In genomic region chr5:139262414-139263139, GRCh38 we compare ENCODE assay signal across 8 cellular contexts. TPM values are rescaled to one million over a fixed set of nuclear protein-coding genes. Genes with fewer than 3 reads are reported as not detected.
DNase-seq lines count a peak whose midpoint lies in the region; ATAC-seq and TF ChIP-seq lines count a peak whose summit lies in the region.

No MANE protein-coding gene starts in this region.

- H3K9me3 Mint-ChIP-seq in activated T-helper 1 cell treated with anti-CD3 and anti-CD28 coated beads, Interleukin-12 subunit alpha, Interleukin-12 subunit beta, Interleukin-2, Interleukin-4 antibody, amounts not matched to agents 30 ng/mL and 10 ng/mL and 1 ng/mL, durations not matched to agents 14 hours and 24 hours and 36 hours = no peaks in the 10 kb centered on the region
- no peaks in the 10 kb centered on the region for H3K9me3 Mint-ChIP-seq in neural crest cell

- H3K4me1 Mint-ChIP-seq in activated T-helper 1 cell treated with anti-CD3 and anti-CD28 coated beads, Interleukin-12 subunit alpha, Interleukin-12 subunit beta, Interleukin-2, Interleukin-4 antibody, amounts not matched to agents 30 ng/mL and 10 ng/mL and 1 ng/mL, durations not matched to agents 14 hours and 24 hours and 36 hours (ENCODE audit: low read depth) = peaks cover 4% of the 10 kb centered on the region
- H3K4me1 Mint-ChIP-seq in neural crest cell = peaks cover 21% of the 10 kb centered on the region

- DNase-seq in COLO668 (lab: John Stamatoyannopoulos, UW; ENCODE audit: unreplicated experiment) (peak; percentile 66), RPMI7951 (ENCODE audit: low read depth) (peak; percentile 85), fibroblast of the aortic adventitia (ENCODE audit: low read depth) (peak; percentile 96), neural crest cell (ENCODE audit: low read depth, low spot score) (peak; percentile 64), superior temporal gyrus (ENCODE audit: extremely low spot score) (peak; percentile 95)
- DNase-seq in activated T-helper 1 cell treated with anti-CD3 and anti-CD28 coated beads, Interleukin-12 subunit alpha, Interleukin-12 subunit beta, Interleukin-2, Interleukin-4 antibody, amounts not matched to agents 30 ng/mL and 10 ng/mL and 1 ng/mL, durations not matched to agents 14 hours and 24 hours and 36 hours (ENCODE audit: low spot score) = peak; percentile 38

- no peak overlapping the region for H3K4me3 ChIP-seq in fibroblast of the aortic adventitia (ENCODE audit: low read depth, low read length)

- peak; percentile 57 for ATAC-seq in GM21528 (IDR thresholded peaks at IDR 0.05; ENCODE audit: low FRiP score, unreplicated experiment)

- no peak overlapping the region for H3K4me3 Mint-ChIP-seq in activated T-helper 1 cell treated with anti-CD3 and anti-CD28 coated beads, Interleukin-12 subunit alpha, Interleukin-12 subunit beta, Interleukin-2, Interleukin-4 antibody, amounts not matched to agents 30 ng/mL and 10 ng/mL and 1 ng/mL, durations not matched to agents 14 hours and 24 hours and 36 hours
- no peak overlapping the region for H3K4me3 Mint-ChIP-seq in neural crest cell

- no peak overlapping the region for H3K27ac Mint-ChIP-seq in activated T-helper 1 cell treated with anti-CD3 and anti-CD28 coated beads, Interleukin-12 subunit alpha, Interleukin-12 subunit beta, Interleukin-2, Interleukin-4 antibody, amounts not matched to agents 30 ng/mL and 10 ng/mL and 1 ng/mL, durations not matched to agents 14 hours and 24 hours and 36 hours
- no peak overlapping the region for H3K27ac Mint-ChIP-seq in neural crest cell (ENCODE audit: unreplicated experiment)

- H3K36me3 Mint-ChIP-seq in activated T-helper 1 cell treated with anti-CD3 and anti-CD28 coated beads, Interleukin-12 subunit alpha, Interleukin-12 subunit beta, Interleukin-2, Interleukin-4 antibody, amounts not matched to agents 30 ng/mL and 10 ng/mL and 1 ng/mL, durations not matched to agents 14 hours and 24 hours and 36 hours (ENCODE audit: low read depth) = no peaks in the 10 kb centered on the region
- no peaks in the 10 kb centered on the region for H3K36me3 Mint-ChIP-seq in neural crest cell (ENCODE audit: low read depth)

- TF ChIP-seq CTCF in LNCAP (IDR thresholded peaks at IDR 0.05) (peak; percentile 96), fibroblast of the aortic adventitia (IDR thresholded peaks at IDR 0.05; ENCODE audit: insufficient read depth, low read length) (peak; percentile 96), neural crest cell (conservative IDR thresholded peaks at IDR 0.05) (peak; percentile 88)

- peaks cover 30% of the 10 kb centered on the region for H3K27me3 Mint-ChIP-seq in activated T-helper 1 cell treated with anti-CD3 and anti-CD28 coated beads, Interleukin-12 subunit alpha, Interleukin-12 subunit beta, Interleukin-2, Interleukin-4 antibody, amounts not matched to agents 30 ng/mL and 10 ng/mL and 1 ng/mL, durations not matched to agents 14 hours and 24 hours and 36 hours (ENCODE audit: insufficient read depth)
- H3K27me3 Mint-ChIP-seq in neural crest cell (ENCODE audit: low read depth) = no peaks in the 10 kb centered on the region

- intact Hi-C loops in activated T-helper 1 cell treated with anti-CD3 and anti-CD28 coated beads, Interleukin-12 subunit alpha, Interleukin-12 subunit beta, Interleukin-2, Interleukin-4 antibody, amounts not matched to agents 30 ng/mL and 10 ng/mL and 1 ng/mL, durations not matched to agents 14 hours and 24 hours and 36 hours (cut with micrococcal nuclease) = loop anchor here (1.0 kb wide), 6 partner anchors 11 to 687 kb away; partner anchors contain the start of gene HSPA9

RNA-seq across cellular contexts. Expression of gene MATR3, which starts 31.0 kb away (rescaled TPM):
- 209 and 241 TPM in 2 replicates for total RNA-seq in RPMI7951 (2014; rRNA removed; shearing (Covaris generic))
- total RNA-seq in activated T-helper 1 cell treated with anti-CD3 and anti-CD28 coated beads, Interleukin-12 subunit alpha, Interleukin-12 subunit beta, Interleukin-2, Interleukin-4 antibody, amounts not matched to agents 30 ng/mL and 10 ng/mL and 1 ng/mL, durations not matched to agents 14 hours and 24 hours and 36 hours = 232 and 258 TPM in 2 replicates
- total RNA-seq in fibroblast of the aortic adventitia (ENCODE audit: low replicate concordance) = 274 and 438 TPM in 2 replicates
- total RNA-seq in neural crest cell = 321 and 329 TPM in 2 replicates

Comparison
In these comparisons a context has a peak if more than half of its experiments do, and no peak if none do; other contexts are left out.
1. DNase-seq: peak in every context shown above with its lines; median percentile 96 in fibroblast of the aortic adventitia; 95 in superior temporal gyrus; 85 in RPMI7951; 66 in COLO668; 64 in neural crest cell; 38 in activated T-helper 1 cell treated with anti-CD3 and anti-CD28 coated beads, Interleukin-12 subunit alpha, Interleukin-12 subunit beta, Interleukin-2, Interleukin-4 antibody, amounts not matched to agents 30 ng/mL and 10 ng/mL and 1 ng/mL, durations not matched to agents 14 hours and 24 hours and 36 hours.